In genomic region chr11:11329062-11329806, GRCh38 we compare ENCODE assay signal across 19 cellular contexts. TPM values are rescaled to one million over a fixed set of nuclear protein-coding genes. Genes with fewer than 3 reads are reported as not detected.
"Had no signal": no experiment of that assay in that cellular context is flagged by ENCODE, and none has a peak within 500 bp of the region (broad histone marks: within the 10 kb centered on the region; RNA-seq: fewer than 3 reads in every experiment).

No MANE protein-coding gene starts in this region.

- H3K4me1 Mint-ChIP-seq: activated CD4-positive, alpha-beta T cell treated with anti-CD3 and anti-CD28 coated beads for 36 hours; activated naive CD8-positive, alpha-beta T cell treated with anti-CD3 and anti-CD28 coated beads, Interleukin-2, amount 10 ng/mL, durations not matched to agents 7 days and 5 days; nephron had no signal

- H3K36me3 ChIP-seq: brain microvascular endothelial cell, spleen had no signal

- DNase-seq: activated CD4-positive, alpha-beta T cell treated with anti-CD3 and anti-CD28 coated beads for 36 hours; activated CD4-positive, alpha-beta T cell treated with anti-CD3 and anti-CD28 coated beads, Interleukin-2, amount 50 U/mL, for 4 hours; activated CD4-positive, CD25-positive, alpha-beta regulatory T cell; activated effector memory CD4-positive, alpha-beta T cell treated with Interleukin-2 at 50 U/mL for 16 hours; activated naive CD4-positive, alpha-beta T cell treated with Interleukin-2 at 50 U/mL for 16 hours; activated naive CD8-positive, alpha-beta T cell treated with anti-CD3 and anti-CD28 coated beads, Interleukin-2, amount 10 ng/mL, durations not matched to agents 7 days and 5 days; amniotic stem cell; brain microvascular endothelial cell; caudate nucleus; cortex of kidney; left colon; mucosa of descending colon; spleen; stimulated activated naive CD4-positive, alpha-beta T cell; tibial artery had no signal

- H3K9me3 ChIP-seq: mucosa of descending colon, spleen, suprapubic skin, tibial artery had no signal

- ATAC-seq: activated CD4-positive, alpha-beta T cell treated with anti-CD3 and anti-CD28 coated beads for 36 hours; left colon; mucosa of descending colon had no signal

- H3K27ac Mint-ChIP-seq: activated CD4-positive, alpha-beta T cell treated with anti-CD3 and anti-CD28 coated beads for 36 hours; activated naive CD8-positive, alpha-beta T cell treated with anti-CD3 and anti-CD28 coated beads, Interleukin-2, amount 10 ng/mL, durations not matched to agents 7 days and 5 days; nephron had no signal

- H3K4me1 ChIP-seq: spleen, suprapubic skin, tibial artery had no signal

- H3K36me3 Mint-ChIP-seq: activated naive CD8-positive, alpha-beta T cell treated with anti-CD3 and anti-CD28 coated beads, Interleukin-2, amount 10 ng/mL, durations not matched to agents 7 days and 5 days had no signal

- H3K27me3 ChIP-seq: brain microvascular endothelial cell, hepatocyte, spleen, suprapubic skin, tibial artery had no signal

- H3K4me3 Mint-ChIP-seq: activated CD4-positive, alpha-beta T cell treated with anti-CD3 and anti-CD28 coated beads for 36 hours; activated naive CD8-positive, alpha-beta T cell treated with anti-CD3 and anti-CD28 coated beads, Interleukin-2, amount 10 ng/mL, durations not matched to agents 7 days and 5 days; nephron had no signal

- H3K27me3 Mint-ChIP-seq: activated CD4-positive, alpha-beta T cell treated with anti-CD3 and anti-CD28 coated beads for 36 hours; activated naive CD8-positive, alpha-beta T cell treated with anti-CD3 and anti-CD28 coated beads, Interleukin-2, amount 10 ng/mL, durations not matched to agents 7 days and 5 days had no signal

- H3K27ac ChIP-seq: brain microvascular endothelial cell, hepatocyte, spleen, suprapubic skin, tibial artery had no signal

- H3K9me3 Mint-ChIP-seq: activated naive CD8-positive, alpha-beta T cell treated with anti-CD3 and anti-CD28 coated beads, Interleukin-2, amount 10 ng/mL, durations not matched to agents 7 days and 5 days had no signal

- H3K4me3 ChIP-seq: hepatocyte, mucosa of descending colon, spleen, suprapubic skin, tibial artery had no signal

RNA-seq across cellular contexts. Expression of gene CSNK2A3, which starts 23.8 kb away (rescaled TPM):
- total RNA-seq: endothelial cell of umbilical vein had no signal
